ENCODE assay signal across 15 cellular contexts in the genomic region with DNA sequence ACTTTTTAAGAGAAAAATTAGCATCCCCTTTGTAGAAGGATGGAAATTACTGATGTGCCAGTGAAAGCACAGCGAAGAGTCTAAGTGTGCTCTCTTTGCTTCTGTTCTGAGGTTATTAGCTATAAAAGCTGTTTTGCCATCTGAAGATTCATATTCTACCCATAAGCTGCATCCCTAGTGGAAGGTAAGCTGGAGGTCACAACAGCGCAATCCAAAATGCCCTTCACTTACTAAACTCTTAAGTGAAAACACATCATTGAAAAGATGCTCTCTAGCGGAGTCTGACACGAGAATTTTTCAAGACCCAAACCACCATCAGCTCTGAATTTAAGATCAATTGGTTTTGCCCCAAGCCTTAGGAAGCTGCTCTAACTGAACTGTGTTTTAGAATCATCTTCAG.
DNase-seq lines count a peak whose midpoint lies in the region; ATAC-seq, FAIRE-seq and TF ChIP-seq lines count a peak whose summit lies in the region.
"Had no signal": no experiment of that assay in that cellular context is flagged by ENCODE, and none has a peak within 500 bp of the region (broad histone marks: within the 10 kb centered on the region; RNA-seq: fewer than 3 reads in every experiment).

No MANE protein-coding gene starts in this region.

- H3K27ac Mint-ChIP-seq in GM23338, result no peak overlapping the region
- peak overlapping the region; percentile 50 for H3K27ac Mint-ChIP-seq in osteocyte (ENCODE audit: unreplicated experiment)

- DNase-seq in GM23338 (ENCODE audit: low spot score) (no peak), K562 (ENCODE audit: extremely low read depth in 1 of 4, low spot score in 3 of 4) (no peak), osteocyte (ENCODE audit: extremely low spot score, unreplicated experiment) (no peak), NCI-H774 (lab: John Stamatoyannopoulos, UW) (no peak)
- DNase-seq: ACHN, MM.1S, NCI-H1436 treated with DMSO at 0.1 percent for 48 hours, OCI-M1 had no signal

- H3F3A ChIP-seq in GM23338 (replicated peaks; ENCODE audit: low read depth), result peaks cover 27% of the 10 kb centered on the region; the same call in 1 of the 2 replicates

- in situ Hi-C loops in K562 (cut with MboI), result no loop called here

- peaks cover 100% of the 10 kb centered on the region for H4K20me1 ChIP-seq in BLaER1
- peaks cover 29% of the 10 kb centered on the region for H4K20me1 ChIP-seq in GM23338 (replicated peaks; ENCODE audit: insufficient read depth)
- H4K20me1 ChIP-seq in K562 (replicated peaks; ENCODE audit: control insufficient read depth, insufficient read depth, low read length), result peaks cover 9% of the 10 kb centered on the region

- no peak overlapping the region for H3K9ac ChIP-seq in BLaER1
- H3K9ac ChIP-seq in K562 (ENCODE audit: insufficient read depth in 1 of 2, low read depth in 2 of 2, low read length in 2 of 2), result no peak overlapping the region

- H3K4me3 ChIP-seq in BLaER1 (no peak overlapping the region), GM23338 (no peak overlapping the region), K562 (no peak overlapping the region)
- H3K4me3 ChIP-seq: HAP-1, SK-N-MC had no signal

- H3K9me3 Mint-ChIP-seq in GM23338, result no peaks in the 10 kb centered on the region
- H3K9me3 Mint-ChIP-seq in osteocyte (ENCODE audit: unreplicated experiment), result no peaks in the 10 kb centered on the region
- H3K9me3 Mint-ChIP-seq: CD14-positive monocyte had no signal

- no peak for TF ChIP-seq POLR2A in K562 (conservative IDR thresholded peaks at IDR 0.05)

- CTCF ChIA-PET in K562 (lab: Yijun Ruan, JAX; ENCODE audit: low intra/inter-chr PET ratio), result no interaction called here

- no peaks in the 10 kb centered on the region for H3K9me1 ChIP-seq in K562 (ENCODE audit: control insufficient read depth, insufficient read depth, low read length)

- FAIRE-seq in K562 (lab: Jason Lieb, UNC), result no peak

- no TSS peak for BruUV-seq in K562 (replicated peaks; lab: Mats Ljungman, UMichigan)

- H3K27me3 ChIP-seq in BLaER1 (no peaks in the 10 kb centered on the region), GM23338 (ENCODE audit: insufficient read depth) (no peaks in the 10 kb centered on the region), K562 (ENCODE audit: control insufficient read depth in 2 of 2, insufficient read depth in 2 of 2, low read length in 2 of 2) (no peaks in the 10 kb centered on the region)

- H3K9me3 ChIP-seq in BLaER1, result no peaks in the 10 kb centered on the region
- H3K9me3 ChIP-seq in K562 (replicated peaks; ENCODE audit: control insufficient read depth, insufficient read depth, low read depth, low read length), result no peaks in the 10 kb centered on the region
- H3K9me3 ChIP-seq: HAP-1 had no signal

- TF ChIP-seq CTCF in GM23338 (conservative IDR thresholded peaks at IDR 0.05; ENCODE audit: low read depth in 2 of 2), result no peak
- TF ChIP-seq CTCF in K562 (IDR thresholded peaks at IDR 0.05 in 2 of 3, conservative IDR thresholded peaks at IDR 0.05 in 1 of 3; ENCODE audit: insufficient read depth in 2 of 3, low read depth in 1 of 3, low read length in 3 of 3), result no peak
- no peak for TF ChIP-seq CTCF in osteocyte (IDR thresholded peaks at IDR 0.05)

- H3K27me3 Mint-ChIP-seq in GM23338 (ENCODE audit: insufficient read depth, low read depth, poor library complexity), result peaks cover 14% of the 10 kb centered on the region
- H3K27me3 Mint-ChIP-seq in osteocyte (ENCODE audit: unreplicated experiment), result no peaks in the 10 kb centered on the region

- ATAC-seq in GM23338, result no peak
- ATAC-seq in K562, result no peak
- ATAC-seq in GM18519 (IDR thresholded peaks at IDR 0.05; ENCODE audit: low FRiP score, unreplicated experiment), result no peak
- no peak for ATAC-seq in HG02642 (IDR thresholded peaks at IDR 0.05; ENCODE audit: poor library complexity, unreplicated experiment)

- TF ChIP-seq EP300 in K562 (IDR thresholded peaks at IDR 0.05; ENCODE audit: low read length), result no peak

- H3K36me3 Mint-ChIP-seq in GM23338 (ENCODE audit: low read depth), result peaks cover 85% of the 10 kb centered on the region
- H3K36me3 Mint-ChIP-seq in osteocyte (ENCODE audit: unreplicated experiment), result peaks cover 52% of the 10 kb centered on the region

- no peak overlapping the region for H2AFZ ChIP-seq in GM23338
- H2AFZ ChIP-seq in K562 (ENCODE audit: low read depth, low read length), result no peak overlapping the region

- peaks cover 99% of the 10 kb centered on the region for H3K4me1 ChIP-seq in BLaER1
- no peaks in the 10 kb centered on the region for H3K4me1 ChIP-seq in GM23338 (ENCODE audit: insufficient read depth)
- no peaks in the 10 kb centered on the region for H3K4me1 ChIP-seq in K562 (replicated peaks in 1 of 2; ENCODE audit: control insufficient read depth in 2 of 2, insufficient read depth in 2 of 2, low read length in 2 of 2)
- H3K4me1 ChIP-seq: HAP-1 had no signal

- H3K36me3 ChIP-seq in BLaER1, result peaks cover 89% of the 10 kb centered on the region
- H3K36me3 ChIP-seq in GM23338 (ENCODE audit: insufficient read depth), result peaks cover 44% of the 10 kb centered on the region
- H3K36me3 ChIP-seq in K562 (ENCODE audit: control insufficient read depth, insufficient read depth, low read length), result peaks cover 93% of the 10 kb centered on the region

- peaks cover 79% of the 10 kb centered on the region for H3K79me2 ChIP-seq in GM23338 (replicated peaks; ENCODE audit: insufficient read depth)
- peaks cover 86% of the 10 kb centered on the region for H3K79me2 ChIP-seq in K562 (ENCODE audit: control insufficient read depth, insufficient read depth, low read length)

- peaks cover 9% of the 10 kb centered on the region for H3K4me1 Mint-ChIP-seq in GM23338
- peaks cover 12% of the 10 kb centered on the region for H3K4me1 Mint-ChIP-seq in osteocyte (ENCODE audit: unreplicated experiment)
- H3K4me1 Mint-ChIP-seq: CD14-positive monocyte had no signal

- H3K9me2 ChIP-seq in GM23338 (ENCODE audit: insufficient read depth), result no peaks in the 10 kb centered on the region

- no peak for TF ChIP-seq RAD21 in K562 (CRISPR knock-in tag; conservative IDR thresholded peaks at IDR 0.05 in 1 of 2, IDR thresholded peaks at IDR 0.05 in 1 of 2)

- H3K27ac ChIP-seq in BLaER1, result peak overlapping the region; percentile 58; the same call in 1 of the 2 replicates
- peak overlapping the region; percentile 16; the same call in 1 of the 2 replicates for H3K27ac ChIP-seq in GM23338 (ENCODE audit: low read depth)
- H3K27ac ChIP-seq in K562 (ENCODE audit: extremely low read depth, low read depth, low read length), result no peak overlapping the region
- H3K27ac ChIP-seq: HL-60, SK-N-MC had no signal

- peak overlapping the region; percentile 74 for H3K4me2 ChIP-seq in BLaER1
- H3K4me2 ChIP-seq in GM23338, result no peak overlapping the region
- no peak overlapping the region for H3K4me2 ChIP-seq in K562 (ENCODE audit: insufficient read depth, low read length)

- POLR2A ChIA-PET in K562 (lab: Yijun Ruan, JAX), result interaction anchor here (0.5 to 1.5 kb wide), 4 partner anchors 11 to 130 kb away, joined by 3 to 5 read pairs (median 4); no protein-coding TSS in a partner anchor

- intact Hi-C loops in K562 (cut with micrococcal nuclease), result no loop called here

- H3K4me3 Mint-ChIP-seq in GM23338 (no peak overlapping the region), osteocyte (ENCODE audit: unreplicated experiment) (no peak overlapping the region)
- H3K4me3 Mint-ChIP-seq: CD14-positive monocyte had no signal

- WGBS in K562 (ENCODE audit: insufficient coverage, low coverage, missing lambda C conversion rate), result 97% methylated on average over 4 of the region's 4 CpGs

TF ChIP-seq in GM23338, 12 proteins besides CTCF, POLR2A, EP300 and RAD21 (continues in another document):
- no peak for TF ChIP-seq CREB1 (CRISPR knock-in tag; IDR thresholded peaks at IDR 0.05; ENCODE audit: low read depth)
- TF ChIP-seq NANOG (IDR thresholded peaks at IDR 0.05; ENCODE audit: borderline replicate concordance), result no peak
- no peak for TF ChIP-seq EZH2 (IDR thresholded peaks at IDR 0.05; ENCODE audit: low read depth, unreplicated experiment)
- no peak for TF ChIP-seq STAT1 (IDR thresholded peaks at IDR 0.05; ENCODE audit: unreplicated experiment)
- no peak for TF ChIP-seq EZH2phosphoT487 (IDR thresholded peaks at IDR 0.05; ENCODE audit: unreplicated experiment)
- no peak for TF ChIP-seq POLR2AphosphoS5 (IDR thresholded peaks at IDR 0.05; ENCODE audit: low read depth)

TF ChIP-seq in K562, 482 proteins besides CTCF, POLR2A, EP300 and RAD21 (continues in another document):
- TF ChIP-seq, protein P1, sequence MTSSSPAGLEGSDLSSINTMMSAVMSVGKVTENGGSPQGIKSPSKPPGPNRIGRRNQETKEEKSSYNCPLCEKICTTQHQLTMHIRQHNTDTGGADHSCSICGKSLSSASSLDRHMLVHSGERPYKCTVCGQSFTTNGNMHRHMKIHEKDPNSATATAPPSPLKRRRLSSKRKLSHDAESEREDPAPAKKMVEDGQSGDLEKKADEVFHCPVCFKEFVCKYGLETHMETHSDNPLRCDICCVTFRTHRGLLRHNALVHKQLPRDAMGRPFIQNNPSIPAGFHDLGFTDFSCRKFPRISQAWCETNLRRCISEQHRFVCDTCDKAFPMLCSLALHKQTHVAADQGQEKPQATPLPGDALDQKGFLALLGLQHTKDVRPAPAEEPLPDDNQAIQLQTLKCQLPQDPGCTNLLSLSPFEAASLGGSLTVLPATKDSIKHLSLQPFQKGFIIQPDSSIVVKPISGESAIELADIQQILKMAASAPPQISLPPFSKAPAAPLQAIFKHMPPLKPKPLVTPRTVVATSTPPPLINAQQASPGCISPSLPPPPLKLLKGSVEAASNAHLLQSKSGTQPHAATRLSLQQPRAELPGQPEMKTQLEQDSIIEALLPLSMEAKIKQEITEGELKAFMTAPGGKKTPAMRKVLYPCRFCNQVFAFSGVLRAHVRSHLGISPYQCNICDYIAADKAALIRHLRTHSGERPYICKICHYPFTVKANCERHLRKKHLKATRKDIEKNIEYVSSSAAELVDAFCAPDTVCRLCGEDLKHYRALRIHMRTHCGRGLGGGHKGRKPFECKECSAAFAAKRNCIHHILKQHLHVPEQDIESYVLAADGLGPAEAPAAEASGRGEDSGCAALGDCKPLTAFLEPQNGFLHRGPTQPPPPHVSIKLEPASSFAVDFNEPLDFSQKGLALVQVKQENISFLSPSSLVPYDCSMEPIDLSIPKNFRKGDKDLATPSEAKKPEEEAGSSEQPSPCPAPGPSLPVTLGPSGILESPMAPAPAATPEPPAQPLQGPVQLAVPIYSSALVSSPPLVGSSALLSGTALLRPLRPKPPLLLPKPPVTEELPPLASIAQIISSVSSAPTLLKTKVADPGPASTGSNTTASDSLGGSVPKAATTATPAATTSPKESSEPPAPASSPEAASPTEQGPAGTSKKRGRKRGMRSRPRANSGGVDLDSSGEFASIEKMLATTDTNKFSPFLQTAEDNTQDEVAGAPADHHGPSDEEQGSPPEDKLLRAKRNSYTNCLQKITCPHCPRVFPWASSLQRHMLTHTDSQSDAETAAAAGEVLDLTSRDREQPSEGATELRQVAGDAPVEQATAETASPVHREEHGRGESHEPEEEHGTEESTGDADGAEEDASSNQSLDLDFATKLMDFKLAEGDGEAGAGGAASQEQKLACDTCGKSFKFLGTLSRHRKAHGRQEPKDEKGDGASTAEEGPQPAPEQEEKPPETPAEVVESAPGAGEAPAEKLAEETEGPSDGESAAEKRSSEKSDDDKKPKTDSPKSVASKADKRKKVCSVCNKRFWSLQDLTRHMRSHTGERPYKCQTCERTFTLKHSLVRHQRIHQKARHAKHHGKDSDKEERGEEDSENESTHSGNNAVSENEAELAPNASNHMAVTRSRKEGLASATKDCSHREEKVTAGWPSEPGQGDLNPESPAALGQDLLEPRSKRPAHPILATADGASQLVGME (CRISPR knock-in tag; IDR thresholded peaks at IDR 0.05), result no peak
